Comparison of ENCODE assay signal across 22 cellular contexts in the genomic region with DNA sequence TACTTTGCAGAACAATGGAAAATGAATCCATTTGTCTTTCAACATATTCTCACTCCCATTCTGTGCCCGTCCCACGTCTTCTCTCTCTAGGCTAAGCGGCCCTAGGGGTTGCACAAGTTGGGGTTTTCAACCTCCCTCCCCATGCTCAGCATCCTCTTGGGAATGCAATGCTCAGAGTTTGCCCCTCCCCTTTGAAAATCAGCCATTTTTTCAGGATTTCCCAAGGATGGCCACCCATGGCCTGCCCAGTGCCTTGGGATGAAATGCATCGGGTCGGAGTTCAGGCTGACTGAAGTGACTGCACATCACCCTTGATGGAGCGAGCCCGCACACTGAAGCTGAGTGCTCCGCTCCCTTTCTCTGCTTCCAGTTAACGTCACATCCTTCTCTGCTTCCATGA.
A peak's percentile ranks its signal among the peaks of the same experiment; 100 is the strongest.
DNase-seq lines count a peak whose midpoint lies in the region; ATAC-seq, FAIRE-seq and TF ChIP-seq lines count a peak whose summit lies in the region.
"Had no signal": no experiment of that assay in that cellular context is flagged by ENCODE, and none has a peak within 500 bp of the region (broad histone marks: within the 10 kb centered on the region; RNA-seq: fewer than 3 reads in every experiment).

No MANE protein-coding gene starts in this region.

- CTCF ChIA-PET in HepG2 (lab: Yijun Ruan, JAX; ENCODE audit: low intra/inter-chr PET ratio, low total read pairs) = no interaction called here

- no peaks in the 10 kb centered on the region for H3K9me3 ChIP-seq in liver (ENCODE audit: control insufficient read depth in 4 of 4, low read length in 3 of 4)
- H3K9me3 ChIP-seq in HepG2 (ENCODE audit: low read length) = no peaks in the 10 kb centered on the region
- H3K9me3 ChIP-seq in lower lobe of right lung = no peaks in the 10 kb centered on the region
- no peaks in the 10 kb centered on the region for H3K9me3 ChIP-seq in subcutaneous abdominal adipose tissue (ENCODE audit: control insufficient read depth in 5 of 5, low read length in 5 of 5)
- H3K9me3 ChIP-seq in HAP-1 = no peaks in the 10 kb centered on the region
- H3K9me3 ChIP-seq: BLaER1 had no signal

- no peak overlapping the region for H3K9ac ChIP-seq in liver (ENCODE audit: low read depth in 1 of 2, low read length in 2 of 2)
- no peak overlapping the region for H3K9ac ChIP-seq in HepG2 (ENCODE audit: insufficient read depth, low read depth, low read length)
- peak overlapping the region in 1 of 5 donors; percentile 50 for H3K9ac ChIP-seq in subcutaneous abdominal adipose tissue (ENCODE audit: low read length in 5 of 5)
- H3K9ac ChIP-seq: BLaER1, parathyroid adenoma had no signal

- POLR2A ChIA-PET in HepG2 (lab: Yijun Ruan, JAX) = no interaction called here

- H3K4me1 ChIP-seq in liver (ENCODE audit: control insufficient read depth in 4 of 4, insufficient read depth in 4 of 4, low read length in 3 of 4) = peaks cover 50 to 98% (median 92%) of the 10 kb centered on the region in 4 donors
- peaks cover 83% of the 10 kb centered on the region for H3K4me1 ChIP-seq in HepG2 (ENCODE audit: insufficient read depth, low read length)
- H3K4me1 ChIP-seq in lower lobe of right lung = peaks cover 99% of the 10 kb centered on the region
- H3K4me1 ChIP-seq in subcutaneous abdominal adipose tissue (ENCODE audit: control insufficient read depth in 5 of 5, insufficient read depth in 5 of 5, low read length in 5 of 5) = peaks cover 65 to 100% (median 99%) of the 10 kb centered on the region in 5 donors
- H3K4me1 ChIP-seq in HAP-1 = no peaks in the 10 kb centered on the region

- H3K36me3 ChIP-seq in liver (ENCODE audit: control insufficient read depth in 4 of 4, insufficient read depth in 3 of 4, low read depth in 1 of 4, low read length in 3 of 4) = peaks cover 0 to 3% (median 0%) of the 10 kb centered on the region in 4 donors
- peaks cover 7 to 10% of the 10 kb centered on the region in 2 experiments; a peak in 2 of 5 replicates for H3K36me3 ChIP-seq in HepG2 (replicated peaks in 1 of 2; ENCODE audit: control insufficient read depth in 1 of 2, insufficient read depth in 2 of 2, low read length in 2 of 2)
- H3K36me3 ChIP-seq in lower lobe of right lung = peaks cover 41% of the 10 kb centered on the region
- H3K36me3 ChIP-seq in subcutaneous abdominal adipose tissue (ENCODE audit: control insufficient read depth in 5 of 5, insufficient read depth in 5 of 5, low read length in 5 of 5) = peaks cover 0 to 65% (median 38%) of the 10 kb centered on the region in 5 donors
- H3K36me3 ChIP-seq in HAP-1 (replicated peaks) = no peaks in the 10 kb centered on the region
- H3K36me3 ChIP-seq: cardiac muscle cell had no signal

- H3K4me3 ChIP-seq in liver (ENCODE audit: low read depth in 1 of 3, low read length in 3 of 3) (no peak overlapping the region), HepG2 (replicated peaks in 1 of 3; ENCODE audit: insufficient read depth in 1 of 3, low read depth in 2 of 3, low read length in 3 of 3) (no peak overlapping the region), lower lobe of right lung (no peak overlapping the region), subcutaneous abdominal adipose tissue (ENCODE audit: low read depth in 1 of 5, low read length in 5 of 5) (no peak overlapping the region), HAP-1 (no peak overlapping the region)
- H3K4me3 ChIP-seq: BLaER1, cardiac muscle cell had no signal

- no peaks in the 10 kb centered on the region for H3K79me2 ChIP-seq in HepG2 (ENCODE audit: insufficient read depth, low read length)

- H3K27me3 ChIP-seq in liver (ENCODE audit: control insufficient read depth in 4 of 4, insufficient read depth in 4 of 4, low read length in 3 of 4) (no peaks in the 10 kb centered on the region), HepG2 (ENCODE audit: control insufficient read depth in 1 of 2, insufficient read depth in 2 of 2, low read length in 2 of 2) (no peaks in the 10 kb centered on the region), lower lobe of right lung (ENCODE audit: low read depth) (no peaks in the 10 kb centered on the region), subcutaneous abdominal adipose tissue (ENCODE audit: control insufficient read depth in 5 of 5, insufficient read depth in 4 of 5, low read length in 5 of 5) (no peaks in the 10 kb centered on the region), HAP-1 (ENCODE audit: low read depth) (no peaks in the 10 kb centered on the region)
- H3K27me3 ChIP-seq: BLaER1, cardiac muscle cell had no signal

- H3K4me2 ChIP-seq in HepG2 (ENCODE audit: low read depth, low read length) = no peak overlapping the region

- H3K27ac ChIP-seq in liver (ENCODE audit: low read depth in 1 of 2, low read length in 2 of 2) (peak overlapping the region; percentile 68 to 99), HepG2 (ENCODE audit: extremely low read length, insufficient read depth, low read length) (no peak overlapping the region), lower lobe of right lung (peak overlapping the region; percentile 84), subcutaneous abdominal adipose tissue (ENCODE audit: low read depth, low read length) (peak overlapping the region; percentile 99)
- H3K27ac ChIP-seq: BLaER1, cardiac muscle cell, parathyroid adenoma had no signal

- TF ChIP-seq POLR2A in HepG2 (IDR thresholded peaks at IDR 0.05; ENCODE audit: insufficient read depth in 1 of 2, low read depth in 2 of 2, low read length in 2 of 2) = no peak

- H4K20me1 ChIP-seq in HepG2 (ENCODE audit: insufficient read depth, low read length) = no peaks in the 10 kb centered on the region

- no TSS peak for BruUV-seq in HepG2 (replicated peaks; lab: Mats Ljungman, UMichigan)

- H2AFZ ChIP-seq in HepG2 (ENCODE audit: low read length) = no peak overlapping the region
- H2AFZ ChIP-seq: parathyroid adenoma had no signal

- no peak for TF ChIP-seq EP300 in HepG2 (IDR thresholded peaks at IDR 0.05; ENCODE audit: low read depth in 2 of 2, low read length in 2 of 2)
- no peak for TF ChIP-seq EP300 in HepG2 (CRISPR knock-in tag; IDR thresholded peaks at IDR 0.05; ENCODE audit: borderline replicate concordance)

- in situ Hi-C loops in HepG2 (cut with HindIII; ENCODE audit: extremely low pct_ligation_motif_present, low pct_unique_long_range_greater_than_20kb) = no loop called here
- in situ Hi-C loops in HAP-1 (cut with MboI; ENCODE audit: low sequenced_read_pairs) = no loop called here

- WGBS in liver = 79% methylated on average over 9 of the region's 9 CpGs
- over 99% methylated on average over 9 of the region's 9 CpGs for WGBS in HepG2 (ENCODE audit: low lambda C conversion rate)

- TF ChIP-seq CTCF in liver (IDR thresholded peaks at IDR 0.05; ENCODE audit: low read depth, low read length, missing input control) = no peak
- no peak for TF ChIP-seq CTCF in HepG2 (CRISPR knock-in tag; IDR thresholded peaks at IDR 0.05)
- TF ChIP-seq CTCF in lower lobe of right lung (IDR thresholded peaks at IDR 0.05) = no peak

- TF ChIP-seq RAD21 in liver (IDR thresholded peaks at IDR 0.05) = no peak
- TF ChIP-seq RAD21 in HepG2 (CRISPR knock-in tag; IDR thresholded peaks at IDR 0.05) = no peak

- FAIRE-seq in HepG2 (lab: Jason Lieb, UNC) = no peak
- FAIRE-seq: A204.1, TTC549 had no signal

- ATAC-seq in HepG2 (no peak), lower lobe of right lung (no peak), GM19455 (IDR thresholded peaks at IDR 0.05; ENCODE audit: unreplicated experiment) (no peak)
- ATAC-seq: activated CD8-positive, alpha-beta memory T cell treated with anti-CD3 and anti-CD28 coated beads, Interleukin-2, amount 10 ng/mL, durations not matched to agents 7 days and 5 days; naive thymus-derived CD4-positive, alpha-beta T cell had no signal

- DNase-seq in HepG2 (ENCODE audit: low spot score) = no peak
- no peak for DNase-seq in lower lobe of right lung
- no peak for DNase-seq in HAP-1 (ENCODE audit: low spot score in 2 of 2)
- DNase-seq in OCI-M2 (lab: John Stamatoyannopoulos, UW; ENCODE audit: unreplicated experiment) = no peak
- DNase-seq in SHP77 (lab: John Stamatoyannopoulos, UW) = no peak
- DNase-seq: activated CD8-positive, alpha-beta memory T cell treated with anti-CD3 and anti-CD28 coated beads, Interleukin-2, amount 10 ng/mL, durations not matched to agents 7 days and 5 days; EL; KG1; mammary epithelial cell; naive thymus-derived CD4-positive, alpha-beta T cell; NCI-H2029 treated with DMSO at 0.1 percent for 48 hours; NCI-H446 treated with DMSO at 0.1 percent for 48 hours; stimulated activated CD4-positive, alpha-beta T cell treated with anti-CD3 and anti-CD28 coated beads, Interleukin-12 subunit alpha, Interleukin-12 subunit beta, amount 100 ng/mL, for 4 hours; SW 1271 had no signal

- intact Hi-C loops in HepG2 (cut with micrococcal nuclease; ENCODE audit: unreplicated experiment) = no loop called here
- intact Hi-C loops in lower lobe of right lung (cut with DNase I) = no loop called here

TF ChIP-seq in liver, 16 proteins besides CTCF, POLR2A, EP300 and RAD21:
- no peak for TF ChIP-seq SP1 (IDR thresholded peaks at IDR 0.05)
- TF ChIP-seq JUND (IDR thresholded peaks at IDR 0.05) = no peak
- no peak for TF ChIP-seq FOXA1 (IDR thresholded peaks at IDR 0.05)
- no peak for TF ChIP-seq EGR1 (IDR thresholded peaks at IDR 0.05; ENCODE audit: low read depth in 2 of 2)
- TF ChIP-seq, protein P1, sequence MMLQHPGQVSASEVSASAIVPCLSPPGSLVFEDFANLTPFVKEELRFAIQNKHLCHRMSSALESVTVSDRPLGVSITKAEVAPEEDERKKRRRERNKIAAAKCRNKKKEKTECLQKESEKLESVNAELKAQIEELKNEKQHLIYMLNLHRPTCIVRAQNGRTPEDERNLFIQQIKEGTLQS (IDR thresholded peaks at IDR 0.05) = no peak
- TF ChIP-seq TAF1 (conservative IDR thresholded peaks at IDR 0.05) = no peak
TF ChIP-seq in liver: peak in this region for 0.

TF ChIP-seq in HepG2, 621 proteins besides CTCF, POLR2A, EP300 and RAD21 (continues in another document):
- TF ChIP-seq ZFP91 (CRISPR knock-in tag; IDR thresholded peaks at IDR 0.05; ENCODE audit: borderline replicate concordance) (no peak), TCF12 (IDR thresholded peaks at IDR 0.05) (no peak), TCF12 (CRISPR knock-in tag; IDR thresholded peaks at IDR 0.05) (no peak), SMARCC2 (IDR thresholded peaks at IDR 0.05) (no peak), ZBTB38 (CRISPR knock-in tag; IDR thresholded peaks at IDR 0.05) (no peak)
